8 cellular contexts compared by ENCODE assay signal in genomic region chr16:87391950-87392822, GRCh38. TPM values are rescaled to one million over a fixed set of nuclear protein-coding genes. Genes with fewer than 3 reads are reported as not detected.
DNase-seq lines count a peak whose midpoint lies in the region; ATAC-seq and TF ChIP-seq lines count a peak whose summit lies in the region.

MAP1LC3B (plus strand) TSS chr16:87392336; CDS start chr16:87392428, 92 bp downstream.

- H3K9ac ChIP-seq in parathyroid adenoma = peak within 1 kb of the TSS; percentile 79

- H3K27ac ChIP-seq in parathyroid adenoma = peak within 1 kb of the TSS; percentile 93
- peak within 1 kb of the TSS; percentile 94 to 99 for H3K27ac ChIP-seq in tibial artery

- intact Hi-C loops in Right ventricle myocardium inferior (cut with DNase I) = loop anchor here (2.0 to 5.0 kb wide), 3 partner anchors 67 to 375 kb away; partner anchors contain the start of genes C16orf95 and KLHDC4
- intact Hi-C loops in tibial artery (cut with DNase I; ENCODE audit: low total_unique reads) = loop anchor here (2.0 to 10.0 kb wide), 2 partner anchors 101 to 163 kb away; partner anchors contain the start of gene ZCCHC14

- H3K4me2 ChIP-seq in parathyroid adenoma (ENCODE audit: low read length) = peak within 1 kb of the TSS; percentile 87

- H3K36me3 ChIP-seq in parathyroid adenoma (ENCODE audit: control insufficient read depth, insufficient read depth, low read length) = no peaks in the 10 kb centered on the region
- no peaks in the 10 kb centered on the region for H3K36me3 ChIP-seq in tibial artery

- H3K4me3 ChIP-seq in GM12865 (ENCODE audit: low read depth, low read length) (peak within 1 kb of the TSS; percentile 74), parathyroid adenoma (ENCODE audit: low read depth, low read length) (peak within 1 kb of the TSS; percentile 83), tibial artery (peak within 1 kb of the TSS; percentile 68 to 84)

- H3K4me1 ChIP-seq in parathyroid adenoma (peaks cover 20% of the 10 kb centered on the region), tibial artery (peaks cover 0 to 55% (median 29%) of the 10 kb centered on the region in 4 donors)

- H3K79me2 ChIP-seq in parathyroid adenoma = peaks cover 18% of the 10 kb centered on the region

- TF ChIP-seq CTCF in GM12865 (IDR thresholded peaks at IDR 0.05; ENCODE audit: insufficient read depth, low read depth, low read length, missing control alignments) (no peak), parathyroid adenoma (IDR thresholded peaks at IDR 0.05) (no peak), tibial artery (IDR thresholded peaks at IDR 0.05) (no peak)

- H2AFZ ChIP-seq in parathyroid adenoma = peak within 1 kb of the TSS; percentile 91

- H3K9me3 ChIP-seq in parathyroid adenoma (ENCODE audit: control insufficient read depth, low read length) (no peaks in the 10 kb centered on the region), tibial artery (no peaks in the 10 kb centered on the region)

- ATAC-seq in HG02759 (IDR thresholded peaks at IDR 0.05; ENCODE audit: unreplicated experiment) (peak; percentile 69), Right ventricle myocardium inferior (peak; percentile 94)

- DNase-seq in GM12865 (ENCODE audit: low read depth) = peak; percentile 98
- DNase-seq in NCI-H1417 treated with DMSO at 0.1 percent for 48 hours (lab: John Stamatoyannopoulos, UW) = peak; percentile 53
- DNase-seq in SW 1271 (lab: John Stamatoyannopoulos, UW) = peak; percentile 89 to 95
- peak; percentile 89 for DNase-seq in activated naive CD8-positive, alpha-beta T cell treated with anti-CD3 and anti-CD28 coated beads, Interleukin-2, amount 50 U/mL, for 16 hours (ENCODE audit: low read depth, low spot score)
- peak; percentile 98 for DNase-seq in Right ventricle myocardium inferior (ENCODE audit: missing footprints)
- peak; percentile 95 to 99 for DNase-seq in tibial artery

- H3K27me3 ChIP-seq in parathyroid adenoma (ENCODE audit: control insufficient read depth, insufficient read depth, low read length) (no peaks in the 10 kb centered on the region), tibial artery (no peaks in the 10 kb centered on the region)

RNA-seq across cellular contexts. Expression of gene MAP1LC3B, which starts in this region (rescaled TPM):
- total RNA-seq in Right ventricle myocardium inferior = 125 TPM

Comparison
In these comparisons a context has a peak if more than half of its experiments do, and no peak if none do; other contexts are left out.
1. Peak in every context shown above with its lines: DNase-seq, ATAC-seq, H3K4me3 ChIP-seq and H3K27ac ChIP-seq.